ENCODE assay signal across 25 cellular contexts in genomic region chrX:43718546-43718945, GRCh38.
"Had no signal": no experiment of that assay in that cellular context is flagged by ENCODE, and none has a peak within 500 bp of the region (broad histone marks: within the 10 kb centered on the region; RNA-seq: fewer than 3 reads in every experiment).

No MANE protein-coding gene starts in this region.

- H3K36me3 Mint-ChIP-seq: natural killer cell treated with Interleukin-12 subunit alpha and Interleukin-12 subunit beta and Interleukin-15 and Interleukin-18, amount 100 ng/mL, for 72 hours; neural progenitor cell had no signal

- H3K4me1 ChIP-seq: colonic mucosa, gastrocnemius medialis, left ventricle myocardium inferior, lower lobe of right lung, neural progenitor cell, right atrium auricular region, stomach, transverse colon had no signal

- H3K4me1 Mint-ChIP-seq: endodermal cell, neural progenitor cell had no signal

- H3K27ac Mint-ChIP-seq: endodermal cell; natural killer cell treated with Interleukin-12 subunit alpha and Interleukin-12 subunit beta and Interleukin-15 and Interleukin-18, amount 100 ng/mL, for 72 hours; neural progenitor cell had no signal

- H3K9me3 Mint-ChIP-seq: natural killer cell treated with Interleukin-12 subunit alpha and Interleukin-12 subunit beta and Interleukin-15 and Interleukin-18, amount 100 ng/mL, for 72 hours had no signal

- DNase-seq: colonic mucosa; effector CD4-positive, alpha-beta T cell; endodermal cell; gastrocnemius medialis; glutamatergic neuron; islet precursor cell; left cardiac atrium; left ventricle myocardium inferior; lower lobe of right lung; mesenchymal stem cell; midbrain; nucleus accumbens; ovary; small intestine; stimulated activated CD4-positive, alpha-beta T cell treated with anti-CD3 and anti-CD28 coated beads, Interleukin-12 subunit alpha, Interleukin-12 subunit beta, amount 100 ng/mL, for 4 hours; stimulated activated naive CD4-positive, alpha-beta T cell; stomach; substantia nigra; transverse colon had no signal

- H3K27me3 ChIP-seq: colonic mucosa, gastrocnemius medialis, neural progenitor cell, ovary, right atrium auricular region, stomach, transverse colon had no signal

- H3K27ac ChIP-seq: colonic mucosa, gastrocnemius medialis, left ventricle myocardium inferior, lower lobe of right lung, neural progenitor cell, ovary, right atrium auricular region, stomach, thoracic aorta, transverse colon had no signal

- H3K4me3 ChIP-seq: colonic mucosa, gastrocnemius medialis, left ventricle myocardium inferior, lower lobe of right lung, neural progenitor cell, ovary, right atrium auricular region, stomach, thoracic aorta, transverse colon had no signal

- ATAC-seq: esophagus mucosa; gastrocnemius medialis; left cardiac atrium; natural killer cell treated with Interleukin-12 subunit alpha and Interleukin-12 subunit beta and Interleukin-15 and Interleukin-18, amount 100 ng/mL, for 72 hours had no signal

- H3K27me3 Mint-ChIP-seq: natural killer cell treated with Interleukin-12 subunit alpha and Interleukin-12 subunit beta and Interleukin-15 and Interleukin-18, amount 100 ng/mL, for 72 hours had no signal

- H3K4me3 Mint-ChIP-seq: endodermal cell; natural killer cell treated with Interleukin-12 subunit alpha and Interleukin-12 subunit beta and Interleukin-15 and Interleukin-18, amount 100 ng/mL, for 72 hours; neural progenitor cell had no signal

- FAIRE-seq: endothelial cell of umbilical vein, small intestine had no signal

- H3K9ac ChIP-seq: neural progenitor cell had no signal

- H3K4me2 ChIP-seq: neural progenitor cell had no signal

- H3K9me3 ChIP-seq: colonic mucosa, left ventricle myocardium inferior, lower lobe of right lung, ovary, thoracic aorta, transverse colon had no signal

- H2AFZ ChIP-seq: neural progenitor cell had no signal

- H3K36me3 ChIP-seq: colonic mucosa, gastrocnemius medialis, lower lobe of right lung, neural progenitor cell, ovary, right atrium auricular region, thoracic aorta, transverse colon had no signal
